1 cellular context compared by ENCODE assay signal in the genomic region with DNA sequence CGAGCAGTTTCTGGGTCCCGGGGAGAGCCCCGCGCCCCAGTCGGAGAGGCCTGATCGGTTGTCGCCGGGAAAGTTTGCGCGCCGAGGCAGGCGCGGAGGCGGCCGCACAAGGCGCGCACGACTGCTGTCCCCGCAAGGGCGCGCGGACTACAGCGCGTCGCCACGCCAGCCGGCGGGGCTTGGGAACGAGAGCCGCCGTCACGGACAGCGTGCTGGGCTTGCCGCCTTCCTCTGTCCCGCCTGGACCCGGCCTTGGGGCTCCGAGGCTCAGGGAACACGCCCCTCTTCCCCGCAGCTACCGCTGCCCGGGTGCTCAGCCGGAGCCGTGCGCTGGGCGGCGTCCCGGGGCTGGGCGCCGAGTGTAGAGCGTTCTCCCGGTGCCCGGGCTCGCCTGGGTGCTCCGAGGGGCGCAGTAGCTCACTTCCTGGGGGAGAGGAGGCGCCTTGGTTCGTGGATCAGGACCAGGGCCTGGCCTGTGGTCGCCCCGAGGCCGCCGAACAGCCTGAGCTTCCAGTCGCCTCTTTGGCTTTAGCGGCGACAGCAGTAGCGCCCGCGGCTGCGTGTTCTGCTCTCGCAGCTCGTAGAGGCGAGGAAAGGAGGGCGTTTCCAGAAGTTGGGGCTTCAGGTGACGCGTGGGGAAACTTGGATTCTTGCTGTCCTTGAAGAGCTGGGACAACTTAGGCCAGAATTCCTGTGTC.
A peak's percentile ranks its signal among the peaks of the same experiment; 100 is the strongest.
TF ChIP-seq lines count a peak whose summit lies in the region.

No MANE protein-coding gene starts in this region.

TF ChIP-seq in HepG2, 621 proteins besides CTCF, POLR2A, EP300 and RAD21 (continued from another document and continues in another):
- peak; percentile 20; the same call in 1 of the 2 replicates for TF ChIP-seq ZNF33B (CRISPR knock-in tag; IDR thresholded peaks at IDR 0.05)
- TF ChIP-seq, protein P1, sequence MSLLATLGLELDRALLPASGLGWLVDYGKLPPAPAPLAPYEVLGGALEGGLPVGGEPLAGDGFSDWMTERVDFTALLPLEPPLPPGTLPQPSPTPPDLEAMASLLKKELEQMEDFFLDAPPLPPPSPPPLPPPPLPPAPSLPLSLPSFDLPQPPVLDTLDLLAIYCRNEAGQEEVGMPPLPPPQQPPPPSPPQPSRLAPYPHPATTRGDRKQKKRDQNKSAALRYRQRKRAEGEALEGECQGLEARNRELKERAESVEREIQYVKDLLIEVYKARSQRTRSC (CRISPR knock-in tag; IDR thresholded peaks at IDR 0.05; ENCODE audit: low read depth) = no peak
- TF ChIP-seq ZSCAN22 (CRISPR knock-in tag; IDR thresholded peaks at IDR 0.05) = no peak
- TF ChIP-seq ZNF326 (CRISPR knock-in tag; IDR thresholded peaks at IDR 0.05; ENCODE audit: borderline replicate concordance) = no peak
- no peak for TF ChIP-seq SRSF4 (IDR thresholded peaks at IDR 0.05; ENCODE audit: low read depth, low read length, poor library complexity, severe bottlenecking)
- TF ChIP-seq, protein P2, sequence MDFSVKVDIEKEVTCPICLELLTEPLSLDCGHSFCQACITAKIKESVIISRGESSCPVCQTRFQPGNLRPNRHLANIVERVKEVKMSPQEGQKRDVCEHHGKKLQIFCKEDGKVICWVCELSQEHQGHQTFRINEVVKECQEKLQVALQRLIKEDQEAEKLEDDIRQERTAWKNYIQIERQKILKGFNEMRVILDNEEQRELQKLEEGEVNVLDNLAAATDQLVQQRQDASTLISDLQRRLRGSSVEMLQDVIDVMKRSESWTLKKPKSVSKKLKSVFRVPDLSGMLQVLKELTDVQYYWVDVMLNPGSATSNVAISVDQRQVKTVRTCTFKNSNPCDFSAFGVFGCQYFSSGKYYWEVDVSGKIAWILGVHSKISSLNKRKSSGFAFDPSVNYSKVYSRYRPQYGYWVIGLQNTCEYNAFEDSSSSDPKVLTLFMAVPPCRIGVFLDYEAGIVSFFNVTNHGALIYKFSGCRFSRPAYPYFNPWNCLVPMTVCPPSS (IDR thresholded peaks at IDR 0.05) = no peak
- TF ChIP-seq, protein P3, sequence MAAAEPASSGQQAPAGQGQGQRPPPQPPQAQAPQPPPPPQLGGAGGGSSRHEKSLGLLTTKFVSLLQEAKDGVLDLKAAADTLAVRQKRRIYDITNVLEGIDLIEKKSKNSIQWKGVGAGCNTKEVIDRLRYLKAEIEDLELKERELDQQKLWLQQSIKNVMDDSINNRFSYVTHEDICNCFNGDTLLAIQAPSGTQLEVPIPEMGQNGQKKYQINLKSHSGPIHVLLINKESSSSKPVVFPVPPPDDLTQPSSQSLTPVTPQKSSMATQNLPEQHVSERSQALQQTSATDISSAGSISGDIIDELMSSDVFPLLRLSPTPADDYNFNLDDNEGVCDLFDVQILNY (CRISPR knock-in tag; conservative IDR thresholded peaks at IDR 0.05) = no peak
- TF ChIP-seq MIXL1 (CRISPR knock-in tag; IDR thresholded peaks at IDR 0.05) = no peak
- TF ChIP-seq, protein P4, sequence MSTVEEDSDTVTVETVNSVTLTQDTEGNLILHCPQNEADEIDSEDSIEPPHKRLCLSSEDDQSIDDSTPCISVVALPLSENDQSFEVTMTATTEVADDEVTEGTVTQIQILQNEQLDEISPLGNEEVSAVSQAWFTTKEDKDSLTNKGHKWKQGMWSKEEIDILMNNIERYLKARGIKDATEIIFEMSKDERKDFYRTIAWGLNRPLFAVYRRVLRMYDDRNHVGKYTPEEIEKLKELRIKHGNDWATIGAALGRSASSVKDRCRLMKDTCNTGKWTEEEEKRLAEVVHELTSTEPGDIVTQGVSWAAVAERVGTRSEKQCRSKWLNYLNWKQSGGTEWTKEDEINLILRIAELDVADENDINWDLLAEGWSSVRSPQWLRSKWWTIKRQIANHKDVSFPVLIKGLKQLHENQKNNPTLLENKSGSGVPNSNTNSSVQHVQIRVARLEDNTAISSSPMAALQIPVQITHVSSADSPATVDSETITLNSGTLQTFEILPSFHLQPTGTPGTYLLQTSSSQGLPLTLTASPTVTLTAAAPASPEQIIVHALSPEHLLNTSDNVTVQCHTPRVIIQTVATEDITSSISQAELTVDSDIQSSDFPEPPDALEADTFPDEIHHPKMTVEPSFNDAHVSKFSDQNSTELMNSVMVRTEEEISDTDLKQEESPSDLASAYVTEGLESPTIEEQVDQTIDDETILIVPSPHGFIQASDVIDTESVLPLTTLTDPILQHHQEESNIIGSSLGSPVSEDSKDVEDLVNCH (CRISPR knock-in tag; IDR thresholded peaks at IDR 0.05) = no peak
- TF ChIP-seq, protein P5, sequence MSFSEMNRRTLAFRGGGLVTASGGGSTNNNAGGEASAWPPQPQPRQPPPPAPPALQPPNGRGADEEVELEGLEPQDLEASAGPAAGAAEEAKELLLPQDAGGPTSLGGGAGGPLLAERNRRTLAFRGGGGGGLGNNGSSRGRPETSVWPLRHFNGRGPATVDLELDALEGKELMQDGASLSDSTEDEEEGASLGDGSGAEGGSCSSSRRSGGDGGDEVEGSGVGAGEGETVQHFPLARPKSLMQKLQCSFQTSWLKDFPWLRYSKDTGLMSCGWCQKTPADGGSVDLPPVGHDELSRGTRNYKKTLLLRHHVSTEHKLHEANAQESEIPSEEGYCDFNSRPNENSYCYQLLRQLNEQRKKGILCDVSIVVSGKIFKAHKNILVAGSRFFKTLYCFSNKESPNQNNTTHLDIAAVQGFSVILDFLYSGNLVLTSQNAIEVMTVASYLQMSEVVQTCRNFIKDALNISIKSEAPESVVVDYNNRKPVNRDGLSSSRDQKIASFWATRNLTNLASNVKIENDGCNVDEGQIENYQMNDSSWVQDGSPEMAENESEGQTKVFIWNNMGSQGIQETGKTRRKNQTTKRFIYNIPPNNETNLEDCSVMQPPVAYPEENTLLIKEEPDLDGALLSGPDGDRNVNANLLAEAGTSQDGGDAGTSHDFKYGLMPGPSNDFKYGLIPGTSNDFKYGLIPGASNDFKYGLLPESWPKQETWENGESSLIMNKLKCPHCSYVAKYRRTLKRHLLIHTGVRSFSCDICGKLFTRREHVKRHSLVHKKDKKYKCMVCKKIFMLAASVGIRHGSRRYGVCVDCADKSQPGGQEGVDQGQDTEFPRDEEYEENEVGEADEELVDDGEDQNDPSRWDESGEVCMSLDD (CRISPR knock-in tag; IDR thresholded peaks at IDR 0.05; ENCODE audit: borderline replicate concordance) = 0 out of 2 replicates have a peak, but pooled peaks have one; percentile 42
- peak; percentile 84; the same call in 1 of the 2 replicates for TF ChIP-seq ZNF138 (CRISPR knock-in tag; IDR thresholded peaks at IDR 0.05; ENCODE audit: low read depth)
- TF ChIP-seq NPAS2 (CRISPR knock-in tag; IDR thresholded peaks at IDR 0.05; ENCODE audit: borderline replicate concordance) = no peak
- TF ChIP-seq ZKSCAN5 (CRISPR knock-in tag; IDR thresholded peaks at IDR 0.05) = no peak
- peak; percentile 60; the same call in 1 of the 2 replicates for TF ChIP-seq ZNF232 (CRISPR knock-in tag; IDR thresholded peaks at IDR 0.05; ENCODE audit: borderline replicate concordance)
- TF ChIP-seq ZNF7 (CRISPR knock-in tag; IDR thresholded peaks at IDR 0.05) = no peak
- no peak for TF ChIP-seq FOXC1 (CRISPR knock-in tag; IDR thresholded peaks at IDR 0.05; ENCODE audit: borderline replicate concordance)
- TF ChIP-seq KAT2B (IDR thresholded peaks at IDR 0.05; ENCODE audit: borderline replicate concordance, low read depth, low read length) = no peak
- TF ChIP-seq SPEN (CRISPR knock-in tag; IDR thresholded peaks at IDR 0.05; ENCODE audit: low read depth) = peak; percentile 54; the same call in 1 of the 2 replicates
- no peak for TF ChIP-seq ZFAT (CRISPR knock-in tag; conservative IDR thresholded peaks at IDR 0.05)
- no peak for TF ChIP-seq PAX8 (CRISPR knock-in tag; IDR thresholded peaks at IDR 0.05; ENCODE audit: borderline replicate concordance)
- TF ChIP-seq, protein P6, sequence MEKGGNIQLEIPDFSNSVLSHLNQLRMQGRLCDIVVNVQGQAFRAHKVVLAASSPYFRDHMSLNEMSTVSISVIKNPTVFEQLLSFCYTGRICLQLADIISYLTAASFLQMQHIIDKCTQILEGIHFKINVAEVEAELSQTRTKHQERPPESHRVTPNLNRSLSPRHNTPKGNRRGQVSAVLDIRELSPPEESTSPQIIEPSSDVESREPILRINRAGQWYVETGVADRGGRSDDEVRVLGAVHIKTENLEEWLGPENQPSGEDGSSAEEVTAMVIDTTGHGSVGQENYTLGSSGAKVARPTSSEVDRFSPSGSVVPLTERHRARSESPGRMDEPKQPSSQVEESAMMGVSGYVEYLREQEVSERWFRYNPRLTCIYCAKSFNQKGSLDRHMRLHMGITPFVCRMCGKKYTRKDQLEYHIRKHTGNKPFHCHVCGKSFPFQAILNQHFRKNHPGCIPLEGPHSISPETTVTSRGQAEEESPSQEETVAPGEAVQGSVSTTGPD (CRISPR knock-in tag; IDR thresholded peaks at IDR 0.05) = no peak
- TF ChIP-seq, protein P7, sequence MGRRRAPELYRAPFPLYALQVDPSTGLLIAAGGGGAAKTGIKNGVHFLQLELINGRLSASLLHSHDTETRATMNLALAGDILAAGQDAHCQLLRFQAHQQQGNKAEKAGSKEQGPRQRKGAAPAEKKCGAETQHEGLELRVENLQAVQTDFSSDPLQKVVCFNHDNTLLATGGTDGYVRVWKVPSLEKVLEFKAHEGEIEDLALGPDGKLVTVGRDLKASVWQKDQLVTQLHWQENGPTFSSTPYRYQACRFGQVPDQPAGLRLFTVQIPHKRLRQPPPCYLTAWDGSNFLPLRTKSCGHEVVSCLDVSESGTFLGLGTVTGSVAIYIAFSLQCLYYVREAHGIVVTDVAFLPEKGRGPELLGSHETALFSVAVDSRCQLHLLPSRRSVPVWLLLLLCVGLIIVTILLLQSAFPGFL (CRISPR knock-in tag; IDR thresholded peaks at IDR 0.05) = no peak
- TF ChIP-seq, protein P8, sequence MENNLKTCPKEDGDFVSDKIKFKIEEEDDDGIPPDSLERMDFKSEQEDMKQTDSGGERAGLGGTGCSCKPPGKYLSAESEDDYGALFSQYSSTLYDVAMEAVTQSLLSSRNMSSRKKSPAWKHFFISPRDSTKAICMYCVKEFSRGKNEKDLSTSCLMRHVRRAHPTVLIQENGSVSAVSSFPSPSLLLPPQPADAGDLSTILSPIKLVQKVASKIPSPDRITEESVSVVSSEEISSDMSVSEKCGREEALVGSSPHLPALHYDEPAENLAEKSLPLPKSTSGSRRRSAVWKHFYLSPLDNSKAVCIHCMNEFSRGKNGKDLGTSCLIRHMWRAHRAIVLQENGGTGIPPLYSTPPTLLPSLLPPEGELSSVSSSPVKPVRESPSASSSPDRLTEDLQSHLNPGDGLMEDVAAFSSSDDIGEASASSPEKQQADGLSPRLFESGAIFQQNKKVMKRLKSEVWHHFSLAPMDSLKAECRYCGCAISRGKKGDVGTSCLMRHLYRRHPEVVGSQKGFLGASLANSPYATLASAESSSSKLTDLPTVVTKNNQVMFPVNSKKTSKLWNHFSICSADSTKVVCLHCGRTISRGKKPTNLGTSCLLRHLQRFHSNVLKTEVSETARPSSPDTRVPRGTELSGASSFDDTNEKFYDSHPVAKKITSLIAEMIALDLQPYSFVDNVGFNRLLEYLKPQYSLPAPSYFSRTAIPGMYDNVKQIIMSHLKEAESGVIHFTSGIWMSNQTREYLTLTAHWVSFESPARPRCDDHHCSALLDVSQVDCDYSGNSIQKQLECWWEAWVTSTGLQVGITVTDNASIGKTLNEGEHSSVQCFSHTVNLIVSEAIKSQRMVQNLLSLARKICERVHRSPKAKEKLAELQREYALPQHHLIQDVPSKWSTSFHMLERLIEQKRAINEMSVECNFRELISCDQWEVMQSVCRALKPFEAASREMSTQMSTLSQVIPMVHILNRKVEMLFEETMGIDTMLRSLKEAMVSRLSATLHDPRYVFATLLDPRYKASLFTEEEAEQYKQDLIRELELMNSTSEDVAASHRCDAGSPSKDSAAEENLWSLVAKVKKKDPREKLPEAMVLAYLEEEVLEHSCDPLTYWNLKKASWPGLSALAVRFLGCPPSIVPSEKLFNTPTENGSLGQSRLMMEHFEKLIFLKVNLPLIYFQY (CRISPR knock-in tag; IDR thresholded peaks at IDR 0.05; ENCODE audit: borderline replicate concordance) = no peak
- no peak for TF ChIP-seq ZNF792 (CRISPR knock-in tag; IDR thresholded peaks at IDR 0.05)
- peak; percentile 73; the same call in 1 of the 2 replicates for TF ChIP-seq BCL6 (CRISPR knock-in tag; IDR thresholded peaks at IDR 0.05)
- 0 out of 2 replicates have a peak, but pooled peaks have one; percentile 34 for TF ChIP-seq ZNF121 (CRISPR knock-in tag; IDR thresholded peaks at IDR 0.05)
- no peak for TF ChIP-seq CHCHD3 (CRISPR knock-in tag; IDR thresholded peaks at IDR 0.05)
- TF ChIP-seq ZNF776 (CRISPR knock-in tag; IDR thresholded peaks at IDR 0.05) = peak; percentile 22; the same call in 1 of the 2 replicates
- TF ChIP-seq, protein P9, sequence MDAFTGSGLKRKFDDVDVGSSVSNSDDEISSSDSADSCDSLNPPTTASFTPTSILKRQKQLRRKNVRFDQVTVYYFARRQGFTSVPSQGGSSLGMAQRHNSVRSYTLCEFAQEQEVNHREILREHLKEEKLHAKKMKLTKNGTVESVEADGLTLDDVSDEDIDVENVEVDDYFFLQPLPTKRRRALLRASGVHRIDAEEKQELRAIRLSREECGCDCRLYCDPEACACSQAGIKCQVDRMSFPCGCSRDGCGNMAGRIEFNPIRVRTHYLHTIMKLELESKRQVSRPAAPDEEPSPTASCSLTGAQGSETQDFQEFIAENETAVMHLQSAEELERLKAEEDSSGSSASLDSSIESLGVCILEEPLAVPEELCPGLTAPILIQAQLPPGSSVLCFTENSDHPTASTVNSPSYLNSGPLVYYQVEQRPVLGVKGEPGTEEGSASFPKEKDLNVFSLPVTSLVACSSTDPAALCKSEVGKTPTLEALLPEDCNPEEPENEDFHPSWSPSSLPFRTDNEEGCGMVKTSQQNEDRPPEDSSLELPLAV (CRISPR knock-in tag; conservative IDR thresholded peaks at IDR 0.05; ENCODE audit: low read depth) = 0 out of 2 replicates have a peak, but pooled peaks have one; percentile 24
- TF ChIP-seq ZNF230 (CRISPR knock-in tag; IDR thresholded peaks at IDR 0.05) = no peak
- TF ChIP-seq ZNF556 (CRISPR knock-in tag; IDR thresholded peaks at IDR 0.05; ENCODE audit: borderline replicate concordance) = no peak
- TF ChIP-seq TEAD2 (CRISPR knock-in tag; IDR thresholded peaks at IDR 0.05) = 0 out of 2 replicates have a peak, but pooled peaks have one; percentile 51
- TF ChIP-seq, protein P10, sequence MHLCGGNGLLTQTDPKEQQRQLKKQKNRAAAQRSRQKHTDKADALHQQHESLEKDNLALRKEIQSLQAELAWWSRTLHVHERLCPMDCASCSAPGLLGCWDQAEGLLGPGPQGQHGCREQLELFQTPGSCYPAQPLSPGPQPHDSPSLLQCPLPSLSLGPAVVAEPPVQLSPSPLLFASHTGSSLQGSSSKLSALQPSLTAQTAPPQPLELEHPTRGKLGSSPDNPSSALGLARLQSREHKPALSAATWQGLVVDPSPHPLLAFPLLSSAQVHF (CRISPR knock-in tag; IDR thresholded peaks at IDR 0.05) = peak; percentile 72; the same call in 1 of the 2 replicates
- TF ChIP-seq, protein P11, sequence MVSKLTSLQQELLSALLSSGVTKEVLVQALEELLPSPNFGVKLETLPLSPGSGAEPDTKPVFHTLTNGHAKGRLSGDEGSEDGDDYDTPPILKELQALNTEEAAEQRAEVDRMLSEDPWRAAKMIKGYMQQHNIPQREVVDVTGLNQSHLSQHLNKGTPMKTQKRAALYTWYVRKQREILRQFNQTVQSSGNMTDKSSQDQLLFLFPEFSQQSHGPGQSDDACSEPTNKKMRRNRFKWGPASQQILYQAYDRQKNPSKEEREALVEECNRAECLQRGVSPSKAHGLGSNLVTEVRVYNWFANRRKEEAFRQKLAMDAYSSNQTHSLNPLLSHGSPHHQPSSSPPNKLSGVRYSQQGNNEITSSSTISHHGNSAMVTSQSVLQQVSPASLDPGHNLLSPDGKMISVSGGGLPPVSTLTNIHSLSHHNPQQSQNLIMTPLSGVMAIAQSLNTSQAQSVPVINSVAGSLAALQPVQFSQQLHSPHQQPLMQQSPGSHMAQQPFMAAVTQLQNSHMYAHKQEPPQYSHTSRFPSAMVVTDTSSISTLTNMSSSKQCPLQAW (CRISPR knock-in tag; IDR thresholded peaks at IDR 0.05) = peak; percentile 58; the same call in 1 of the 2 replicates
